13 cellular contexts compared by ENCODE assay signal in genomic region chr16:25005445-25006306, GRCh38. TPM values are rescaled to one million over a fixed set of nuclear protein-coding genes. Genes with fewer than 3 reads are reported as not detected.
DNase-seq lines count a peak whose midpoint lies in the region; ATAC-seq and TF ChIP-seq lines count a peak whose summit lies in the region.
"Had no signal": no experiment of that assay in that cellular context is flagged by ENCODE, and none has a peak within 500 bp of the region (broad histone marks: within the 10 kb centered on the region; RNA-seq: fewer than 3 reads in every experiment).

No MANE protein-coding gene starts in this region.

- H3K27me3 ChIP-seq in neural cell (ENCODE audit: insufficient read depth, low read depth, low read length) (no peaks in the 10 kb centered on the region), thyroid gland (no peaks in the 10 kb centered on the region)

- H3K9ac ChIP-seq in neural cell (ENCODE audit: low read length): no peak overlapping the region

- H4K20me1 ChIP-seq in neural cell (ENCODE audit: insufficient read depth): no peaks in the 10 kb centered on the region

- ATAC-seq in HG03378 (IDR thresholded peaks at IDR 0.05; ENCODE audit: unreplicated experiment) (peak; percentile 44), GM21786 (IDR thresholded peaks at IDR 0.05; ENCODE audit: unreplicated experiment) (no peak)

- TF ChIP-seq CTCF in neural cell (IDR thresholded peaks at IDR 0.05; ENCODE audit: poor library complexity, severe bottlenecking) (no peak), thyroid gland (IDR thresholded peaks at IDR 0.05) (no peak)

- H3K27ac ChIP-seq in neural cell (ENCODE audit: low read length): peak overlapping the region; percentile 30
- H3K27ac ChIP-seq in thyroid gland: peak overlapping the region in 1 of 3 donors; percentile 12
- H3K27ac ChIP-seq: HL-60 had no signal

- WGBS in thyroid gland, 2 donors: 85 to 87% methylated on average over 4 of the region's 4 CpGs

- no peaks in the 10 kb centered on the region for H3F3A ChIP-seq in neural cell (ENCODE audit: insufficient read depth, low read length, poor library complexity, severe bottlenecking)

- H3K79me2 ChIP-seq in neural cell (replicated peaks; ENCODE audit: insufficient read depth, low read length): peaks cover 54% of the 10 kb centered on the region

- H3K36me3 ChIP-seq in neural cell (ENCODE audit: insufficient read depth, low read length) (no peaks in the 10 kb centered on the region), thyroid gland (no peaks in the 10 kb centered on the region)

- TF ChIP-seq RAD21 in neural cell (conservative IDR thresholded peaks at IDR 0.05): no peak

- intact Hi-C loops in thyroid gland (cut with DNase I): no loop called here

- no peak for TF ChIP-seq POLR2A in thyroid gland (IDR thresholded peaks at IDR 0.05)

- H2AFZ ChIP-seq in neural cell (ENCODE audit: low read depth, low read length): no peak overlapping the region

- DNase-seq in NCI-H510A treated with DMSO at 0.1 percent for 48 hours (lab: John Stamatoyannopoulos, UW) (peak; percentile 15), NCI-H510A (lab: John Stamatoyannopoulos, UW) (no peak), amniotic epithelial cell (ENCODE audit: low read depth) (peak; percentile 62), AG20443 (ENCODE audit: low spot score) (no peak), thyroid gland (no peak)
- DNase-seq: aorta; midbrain; NCI-H1436; NK-92 treated with Interleukin-12 subunit alpha and Interleukin-12 subunit beta, amount 100 ng/mL, for 24 hours had no signal

- no peaks in the 10 kb centered on the region for H3K9me2 ChIP-seq in neural cell (ENCODE audit: insufficient read depth, low read length)

- no peaks in the 10 kb centered on the region for H3K9me3 ChIP-seq in neural cell (ENCODE audit: low read length)
- no peaks in the 10 kb centered on the region for H3K9me3 ChIP-seq in thyroid gland

- H3K4me1 ChIP-seq in thyroid gland: peaks cover 8 to 31% of the 10 kb centered on the region in 2 donors

- no peak overlapping the region for H3K4me2 ChIP-seq in neural cell (ENCODE audit: low read length)

- no peak for TF ChIP-seq EP300 in neural cell (conservative IDR thresholded peaks at IDR 0.05; ENCODE audit: poor library complexity, severe bottlenecking)

- H3K4me3 ChIP-seq in neural cell (ENCODE audit: low read length) (peak overlapping the region; percentile 26), thyroid gland (replicated peaks in 1 of 3) (no peak overlapping the region)

TF ChIP-seq in neural cell, 6 proteins besides CTCF, POLR2A, EP300 and RAD21:
- no peak for TF ChIP-seq MXI1 (conservative IDR thresholded peaks at IDR 0.05; ENCODE audit: poor library complexity, severe bottlenecking)
- TF ChIP-seq POLR2AphosphoS5 (IDR thresholded peaks at IDR 0.05): peak; percentile 7

RNA-seq across cellular contexts. Expression of gene ARHGAP17, which starts 9.5 kb away (rescaled TPM):
- 16.6 and 24.1 TPM in 2 replicates for polyA plus RNA-seq in neural cell
- 28.0 and 36.3 TPM in 2 replicates for polyA minus RNA-seq in neural cell
- 10 to 100 TPM; 41.7 to 70.4 (median 54.3) TPM for total RNA-seq in thyroid gland

Comparison
In these comparisons a context has a peak if more than half of its experiments do, and no peak if none do; other contexts are left out.
1. DNase-seq: peak in NCI-H510A treated with DMSO at 0.1 percent for 48 hours (single experiment) and amniotic epithelial cell (single experiment); none in NCI-H510A (single experiment), AG20443 (single experiment) and thyroid gland (0 of 2).